Comparison of ENCODE assay signal across 1 cellular context in the genomic region with DNA sequence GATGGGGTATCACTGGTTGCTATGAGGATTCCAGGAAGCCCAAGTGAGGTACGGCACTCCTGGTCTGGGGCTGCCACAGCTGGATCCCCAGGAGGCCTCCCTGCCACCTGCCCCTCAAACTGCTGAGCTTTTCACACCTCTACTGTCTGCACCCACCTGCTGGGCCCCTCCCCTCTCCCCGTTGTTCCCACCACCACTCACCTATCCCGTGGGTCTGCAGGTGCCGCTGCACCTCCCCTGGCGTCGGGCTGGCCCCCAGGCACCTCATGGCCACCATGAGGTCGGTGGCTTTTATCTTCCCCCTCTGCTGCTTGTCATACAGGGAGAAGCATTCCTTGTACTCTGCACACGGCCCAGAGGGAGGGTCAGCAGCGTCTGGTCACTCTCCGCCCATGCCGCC.
TF ChIP-seq lines count a peak whose summit lies in the region.

No MANE protein-coding gene starts in this region.

TF ChIP-seq in WTC11, 78 proteins besides CTCF, POLR2A, EP300 and RAD21:
- TF ChIP-seq, protein P1, sequence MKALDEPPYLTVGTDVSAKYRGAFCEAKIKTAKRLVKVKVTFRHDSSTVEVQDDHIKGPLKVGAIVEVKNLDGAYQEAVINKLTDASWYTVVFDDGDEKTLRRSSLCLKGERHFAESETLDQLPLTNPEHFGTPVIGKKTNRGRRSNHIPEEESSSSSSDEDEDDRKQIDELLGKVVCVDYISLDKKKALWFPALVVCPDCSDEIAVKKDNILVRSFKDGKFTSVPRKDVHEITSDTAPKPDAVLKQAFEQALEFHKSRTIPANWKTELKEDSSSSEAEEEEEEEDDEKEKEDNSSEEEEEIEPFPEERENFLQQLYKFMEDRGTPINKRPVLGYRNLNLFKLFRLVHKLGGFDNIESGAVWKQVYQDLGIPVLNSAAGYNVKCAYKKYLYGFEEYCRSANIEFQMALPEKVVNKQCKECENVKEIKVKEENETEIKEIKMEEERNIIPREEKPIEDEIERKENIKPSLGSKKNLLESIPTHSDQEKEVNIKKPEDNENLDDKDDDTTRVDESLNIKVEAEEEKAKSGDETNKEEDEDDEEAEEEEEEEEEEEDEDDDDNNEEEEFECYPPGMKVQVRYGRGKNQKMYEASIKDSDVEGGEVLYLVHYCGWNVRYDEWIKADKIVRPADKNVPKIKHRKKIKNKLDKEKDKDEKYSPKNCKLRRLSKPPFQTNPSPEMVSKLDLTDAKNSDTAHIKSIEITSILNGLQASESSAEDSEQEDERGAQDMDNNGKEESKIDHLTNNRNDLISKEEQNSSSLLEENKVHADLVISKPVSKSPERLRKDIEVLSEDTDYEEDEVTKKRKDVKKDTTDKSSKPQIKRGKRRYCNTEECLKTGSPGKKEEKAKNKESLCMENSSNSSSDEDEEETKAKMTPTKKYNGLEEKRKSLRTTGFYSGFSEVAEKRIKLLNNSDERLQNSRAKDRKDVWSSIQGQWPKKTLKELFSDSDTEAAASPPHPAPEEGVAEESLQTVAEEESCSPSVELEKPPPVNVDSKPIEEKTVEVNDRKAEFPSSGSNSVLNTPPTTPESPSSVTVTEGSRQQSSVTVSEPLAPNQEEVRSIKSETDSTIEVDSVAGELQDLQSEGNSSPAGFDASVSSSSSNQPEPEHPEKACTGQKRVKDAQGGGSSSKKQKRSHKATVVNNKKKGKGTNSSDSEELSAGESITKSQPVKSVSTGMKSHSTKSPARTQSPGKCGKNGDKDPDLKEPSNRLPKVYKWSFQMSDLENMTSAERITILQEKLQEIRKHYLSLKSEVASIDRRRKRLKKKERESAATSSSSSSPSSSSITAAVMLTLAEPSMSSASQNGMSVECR (CRISPR knock-in tag; IDR thresholded peaks at IDR 0.05; ENCODE audit: borderline replicate concordance) = no peak
- TF ChIP-seq, protein P2, sequence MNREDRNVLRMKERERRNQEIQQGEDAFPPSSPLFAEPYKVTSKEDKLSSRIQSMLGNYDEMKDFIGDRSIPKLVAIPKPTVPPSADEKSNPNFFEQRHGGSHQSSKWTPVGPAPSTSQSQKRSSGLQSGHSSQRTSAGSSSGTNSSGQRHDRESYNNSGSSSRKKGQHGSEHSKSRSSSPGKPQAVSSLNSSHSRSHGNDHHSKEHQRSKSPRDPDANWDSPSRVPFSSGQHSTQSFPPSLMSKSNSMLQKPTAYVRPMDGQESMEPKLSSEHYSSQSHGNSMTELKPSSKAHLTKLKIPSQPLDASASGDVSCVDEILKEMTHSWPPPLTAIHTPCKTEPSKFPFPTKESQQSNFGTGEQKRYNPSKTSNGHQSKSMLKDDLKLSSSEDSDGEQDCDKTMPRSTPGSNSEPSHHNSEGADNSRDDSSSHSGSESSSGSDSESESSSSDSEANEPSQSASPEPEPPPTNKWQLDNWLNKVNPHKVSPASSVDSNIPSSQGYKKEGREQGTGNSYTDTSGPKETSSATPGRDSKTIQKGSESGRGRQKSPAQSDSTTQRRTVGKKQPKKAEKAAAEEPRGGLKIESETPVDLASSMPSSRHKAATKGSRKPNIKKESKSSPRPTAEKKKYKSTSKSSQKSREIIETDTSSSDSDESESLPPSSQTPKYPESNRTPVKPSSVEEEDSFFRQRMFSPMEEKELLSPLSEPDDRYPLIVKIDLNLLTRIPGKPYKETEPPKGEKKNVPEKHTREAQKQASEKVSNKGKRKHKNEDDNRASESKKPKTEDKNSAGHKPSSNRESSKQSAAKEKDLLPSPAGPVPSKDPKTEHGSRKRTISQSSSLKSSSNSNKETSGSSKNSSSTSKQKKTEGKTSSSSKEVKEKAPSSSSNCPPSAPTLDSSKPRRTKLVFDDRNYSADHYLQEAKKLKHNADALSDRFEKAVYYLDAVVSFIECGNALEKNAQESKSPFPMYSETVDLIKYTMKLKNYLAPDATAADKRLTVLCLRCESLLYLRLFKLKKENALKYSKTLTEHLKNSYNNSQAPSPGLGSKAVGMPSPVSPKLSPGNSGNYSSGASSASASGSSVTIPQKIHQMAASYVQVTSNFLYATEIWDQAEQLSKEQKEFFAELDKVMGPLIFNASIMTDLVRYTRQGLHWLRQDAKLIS (CRISPR knock-in tag; IDR thresholded peaks at IDR 0.05; ENCODE audit: borderline replicate concordance) = no peak
- TF ChIP-seq, protein P3, sequence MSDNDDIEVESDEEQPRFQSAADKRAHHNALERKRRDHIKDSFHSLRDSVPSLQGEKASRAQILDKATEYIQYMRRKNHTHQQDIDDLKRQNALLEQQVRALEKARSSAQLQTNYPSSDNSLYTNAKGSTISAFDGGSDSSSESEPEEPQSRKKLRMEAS (CRISPR knock-in tag; IDR thresholded peaks at IDR 0.05) = no peak
- TF ChIP-seq, protein P4, sequence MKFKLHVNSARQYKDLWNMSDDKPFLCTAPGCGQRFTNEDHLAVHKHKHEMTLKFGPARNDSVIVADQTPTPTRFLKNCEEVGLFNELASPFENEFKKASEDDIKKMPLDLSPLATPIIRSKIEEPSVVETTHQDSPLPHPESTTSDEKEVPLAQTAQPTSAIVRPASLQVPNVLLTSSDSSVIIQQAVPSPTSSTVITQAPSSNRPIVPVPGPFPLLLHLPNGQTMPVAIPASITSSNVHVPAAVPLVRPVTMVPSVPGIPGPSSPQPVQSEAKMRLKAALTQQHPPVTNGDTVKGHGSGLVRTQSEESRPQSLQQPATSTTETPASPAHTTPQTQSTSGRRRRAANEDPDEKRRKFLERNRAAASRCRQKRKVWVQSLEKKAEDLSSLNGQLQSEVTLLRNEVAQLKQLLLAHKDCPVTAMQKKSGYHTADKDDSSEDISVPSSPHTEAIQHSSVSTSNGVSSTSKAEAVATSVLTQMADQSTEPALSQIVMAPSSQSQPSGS (CRISPR knock-in tag; IDR thresholded peaks at IDR 0.05; ENCODE audit: borderline replicate concordance, low read depth) = no peak
- TF ChIP-seq KAT7 (CRISPR knock-in tag; IDR thresholded peaks at IDR 0.05; ENCODE audit: borderline replicate concordance) (no peak), PREB (CRISPR knock-in tag; IDR thresholded peaks at IDR 0.05; ENCODE audit: borderline replicate concordance) (no peak), ZNF219 (CRISPR knock-in tag; IDR thresholded peaks at IDR 0.05; ENCODE audit: borderline replicate concordance) (no peak), FOXK1 (CRISPR knock-in tag; IDR thresholded peaks at IDR 0.05) (no peak), ZNF232 (CRISPR knock-in tag; IDR thresholded peaks at IDR 0.05) (no peak), NFATC4 (CRISPR knock-in tag; IDR thresholded peaks at IDR 0.05) (no peak), ZNF671 (CRISPR knock-in tag; IDR thresholded peaks at IDR 0.05) (no peak), EMX1 (CRISPR knock-in tag; IDR thresholded peaks at IDR 0.05) (no peak), NFE2L1 (CRISPR knock-in tag; IDR thresholded peaks at IDR 0.05) (no peak), ZNF263 (CRISPR knock-in tag; IDR thresholded peaks at IDR 0.05; ENCODE audit: low read depth) (no peak), ZSCAN18 (CRISPR knock-in tag; IDR thresholded peaks at IDR 0.05) (no peak), FOXP1 (CRISPR knock-in tag; IDR thresholded peaks at IDR 0.05; ENCODE audit: borderline replicate concordance) (no peak), ZNF121 (CRISPR knock-in tag; IDR thresholded peaks at IDR 0.05) (no peak)
- TF ChIP-seq, protein P5, sequence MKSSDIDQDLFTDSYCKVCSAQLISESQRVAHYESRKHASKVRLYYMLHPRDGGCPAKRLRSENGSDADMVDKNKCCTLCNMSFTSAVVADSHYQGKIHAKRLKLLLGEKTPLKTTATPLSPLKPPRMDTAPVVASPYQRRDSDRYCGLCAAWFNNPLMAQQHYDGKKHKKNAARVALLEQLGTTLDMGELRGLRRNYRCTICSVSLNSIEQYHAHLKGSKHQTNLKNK (CRISPR knock-in tag; IDR thresholded peaks at IDR 0.05) = no peak
- TF ChIP-seq, protein P6, sequence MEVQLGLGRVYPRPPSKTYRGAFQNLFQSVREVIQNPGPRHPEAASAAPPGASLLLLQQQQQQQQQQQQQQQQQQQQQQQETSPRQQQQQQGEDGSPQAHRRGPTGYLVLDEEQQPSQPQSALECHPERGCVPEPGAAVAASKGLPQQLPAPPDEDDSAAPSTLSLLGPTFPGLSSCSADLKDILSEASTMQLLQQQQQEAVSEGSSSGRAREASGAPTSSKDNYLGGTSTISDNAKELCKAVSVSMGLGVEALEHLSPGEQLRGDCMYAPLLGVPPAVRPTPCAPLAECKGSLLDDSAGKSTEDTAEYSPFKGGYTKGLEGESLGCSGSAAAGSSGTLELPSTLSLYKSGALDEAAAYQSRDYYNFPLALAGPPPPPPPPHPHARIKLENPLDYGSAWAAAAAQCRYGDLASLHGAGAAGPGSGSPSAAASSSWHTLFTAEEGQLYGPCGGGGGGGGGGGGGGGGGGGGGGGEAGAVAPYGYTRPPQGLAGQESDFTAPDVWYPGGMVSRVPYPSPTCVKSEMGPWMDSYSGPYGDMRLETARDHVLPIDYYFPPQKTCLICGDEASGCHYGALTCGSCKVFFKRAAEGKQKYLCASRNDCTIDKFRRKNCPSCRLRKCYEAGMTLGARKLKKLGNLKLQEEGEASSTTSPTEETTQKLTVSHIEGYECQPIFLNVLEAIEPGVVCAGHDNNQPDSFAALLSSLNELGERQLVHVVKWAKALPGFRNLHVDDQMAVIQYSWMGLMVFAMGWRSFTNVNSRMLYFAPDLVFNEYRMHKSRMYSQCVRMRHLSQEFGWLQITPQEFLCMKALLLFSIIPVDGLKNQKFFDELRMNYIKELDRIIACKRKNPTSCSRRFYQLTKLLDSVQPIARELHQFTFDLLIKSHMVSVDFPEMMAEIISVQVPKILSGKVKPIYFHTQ (CRISPR knock-in tag; IDR thresholded peaks at IDR 0.05) = no peak
TF ChIP-seq in WTC11: peak in this region for 0.
